8 cellular contexts compared by ENCODE assay signal in genomic region chr22:24950272-24950902, GRCh38. TPM values are rescaled to one million over a fixed set of nuclear protein-coding genes. Genes with fewer than 3 reads are reported as not detected.
DNase-seq lines count a peak whose midpoint lies in the region; ATAC-seq lines count a peak whose summit lies in the region.
"Had no signal": no experiment of that assay in that cellular context is flagged by ENCODE, and none has a peak within 500 bp of the region (broad histone marks: within the 10 kb centered on the region; RNA-seq: fewer than 3 reads in every experiment).

No MANE protein-coding gene starts in this region.

- H3K9me3 ChIP-seq in neuronal stem cell (replicated peaks in 1 of 2; ENCODE audit: control insufficient read depth in 2 of 2, insufficient read depth in 1 of 2, low read depth in 1 of 2, low read length in 2 of 2), result no peaks in the 10 kb centered on the region

- H2BK120ac ChIP-seq in neuronal stem cell (ENCODE audit: low read depth, low read length), result no peak overlapping the region

- H3K79me1 ChIP-seq in neuronal stem cell (ENCODE audit: low read depth, low read length), result peaks cover 3% of the 10 kb centered on the region

- H3K4me3 ChIP-seq in neuronal stem cell (ENCODE audit: low read length in 2 of 2), result peak overlapping the region; percentile 34 to 59

- peak overlapping the region; percentile 58 for H3K18ac ChIP-seq in neuronal stem cell (ENCODE audit: low read length)

- ATAC-seq in GM19023 (IDR thresholded peaks at IDR 0.05; ENCODE audit: unreplicated experiment) (no peak), GM19324 (IDR thresholded peaks at IDR 0.05; ENCODE audit: low FRiP score, unreplicated experiment) (no peak)

- no peaks in the 10 kb centered on the region for H3K36me3 ChIP-seq in neuronal stem cell (replicated peaks in 1 of 2; ENCODE audit: control insufficient read depth in 2 of 2, insufficient read depth in 2 of 2, low read length in 2 of 2)

- H2BK15ac ChIP-seq in neuronal stem cell (ENCODE audit: low read length), result no peak overlapping the region

- no peak overlapping the region for H2BK12ac ChIP-seq in neuronal stem cell (ENCODE audit: low read length)

- no peak overlapping the region for H3K27ac ChIP-seq in neuronal stem cell (replicated peaks; ENCODE audit: low read length)

- no CpG with 5 or more reads among the region's 7 CpGs for WGBS in neuronal stem cell (ENCODE audit: extremely low coverage in 2 of 2, insufficient read length in 2 of 2, insufficient replicate concordance in 1 of 2), 2 donors

- no peak overlapping the region for H3K23ac ChIP-seq in neuronal stem cell (ENCODE audit: low read depth, low read length, poor library complexity)

- DNase-seq in GM04503 (ENCODE audit: low read depth) (peak; percentile 12), NCI-H226 (peak; percentile 50), ecto neural progenitor cell (ENCODE audit: low spot score) (peak; percentile 64), neuronal stem cell (ENCODE audit: low spot score) (no peak), DMS79 treated with DMSO at 0.1 percent for 48 hours (lab: John Stamatoyannopoulos, UW) (no peak)
- DNase-seq: erythroblast had no signal

- no peak overlapping the region for H3K4ac ChIP-seq in neuronal stem cell (ENCODE audit: low read length)

- no peak overlapping the region for H4K91ac ChIP-seq in neuronal stem cell (ENCODE audit: low read depth, low read length, poor library complexity)

- no peak overlapping the region for H2AK5ac ChIP-seq in neuronal stem cell (ENCODE audit: low read depth, low read length)

- peaks cover 10 to 15% of the 10 kb centered on the region in 2 donors for H3K4me1 ChIP-seq in neuronal stem cell (ENCODE audit: control insufficient read depth in 2 of 2, insufficient read depth in 1 of 2, low read depth in 1 of 2, low read length in 2 of 2)

- H4K8ac ChIP-seq in neuronal stem cell (ENCODE audit: low read depth, low read length), result no peak overlapping the region

- peak overlapping the region; percentile 43 for H3K4me2 ChIP-seq in neuronal stem cell (ENCODE audit: insufficient read depth, low read length, poor library complexity, severe bottlenecking)

- no peak overlapping the region for H3K14ac ChIP-seq in neuronal stem cell (ENCODE audit: low read length)

- H3K9ac ChIP-seq in neuronal stem cell (ENCODE audit: low read depth, low read length, poor library complexity), result no peak overlapping the region

- H2AFZ ChIP-seq in neuronal stem cell (ENCODE audit: low read length), result peak overlapping the region; percentile 88

- H3K27me3 ChIP-seq in neuronal stem cell (ENCODE audit: control insufficient read depth in 3 of 3, insufficient read depth in 3 of 3, low read depth in 1 of 3, low read length in 3 of 3), result no peaks in the 10 kb centered on the region

- H2BK5ac ChIP-seq in neuronal stem cell (ENCODE audit: low read length), result peak overlapping the region; percentile 14

RNA-seq across cellular contexts. Expression of gene KIAA1671, which starts 2.1 kb away (rescaled TPM):
- polyA plus RNA-seq in neuronal stem cell (2013, experiment 1 of 2), result 8.3 TPM
- polyA plus RNA-seq in neuronal stem cell (2013, experiment 2 of 2), result 8.6 TPM

RNA-seq across cellular contexts. Expression of gene LHFPL7, which starts 3.9 kb away (rescaled TPM):
- not detected for polyA plus RNA-seq in neuronal stem cell (2013, experiment 1 of 2)
- not detected for polyA plus RNA-seq in neuronal stem cell (2013, experiment 2 of 2)

Comparison
In these comparisons a context has a peak if more than half of its experiments do, and no peak if none do; other contexts are left out.
1. DNase-seq: peak in GM04503 (single experiment), NCI-H226 (single experiment) and ecto neural progenitor cell (single experiment); none in neuronal stem cell (single experiment) and DMS79 treated with DMSO at 0.1 percent for 48 hours (single experiment).